Comparison of ENCODE assay signal across 18 cellular contexts in the genomic region with DNA sequence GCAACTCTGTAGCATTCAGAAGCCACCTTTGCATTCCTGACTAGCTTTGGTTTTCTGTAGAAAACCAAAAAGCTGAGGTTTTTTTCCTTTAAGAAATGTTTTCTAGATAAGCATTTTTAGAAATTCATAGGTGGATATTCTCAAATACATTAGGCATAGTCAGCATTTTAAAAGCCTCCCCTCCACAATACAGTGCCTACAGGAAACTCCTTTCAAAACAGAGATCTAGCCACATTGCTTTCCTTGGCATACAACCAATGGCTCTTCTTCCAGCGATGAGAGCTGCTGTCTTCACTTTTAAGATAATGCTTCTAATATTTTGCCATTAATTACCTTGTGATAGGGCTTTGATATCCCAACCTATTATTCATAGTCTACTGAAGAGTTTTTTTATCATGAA. TPM values are rescaled to one million over a fixed set of nuclear protein-coding genes. Genes with fewer than 3 reads are reported as not detected.
A peak's percentile ranks its signal among the peaks of the same experiment; 100 is the strongest.
DNase-seq lines count a peak whose midpoint lies in the region; ATAC-seq and TF ChIP-seq lines count a peak whose summit lies in the region.
"Had no signal": no experiment of that assay in that cellular context is flagged by ENCODE, and none has a peak within 500 bp of the region (broad histone marks: within the 10 kb centered on the region; RNA-seq: fewer than 3 reads in every experiment).

No MANE protein-coding gene starts in this region.

- peaks cover 27 to 97% (median 73%) of the 10 kb centered on the region in 4 donors for H3K36me3 ChIP-seq in esophagus muscularis mucosa
- peaks cover 41 to 92% (median 45%) of the 10 kb centered on the region in 3 experiments for H3K36me3 ChIP-seq in naive thymus-derived CD4-positive, alpha-beta T cell (ENCODE audit: control insufficient read depth in 2 of 3, insufficient read depth in 3 of 3, low read length in 3 of 3)
- H3K36me3 ChIP-seq in lower lobe of right lung = peaks cover 100% of the 10 kb centered on the region

- POLR2A ChIA-PET in naive thymus-derived CD4-positive, alpha-beta T cell (lab: Charles Lee) = interaction anchor here (1.0 to 2.7 kb wide), 4 partner anchors 12 to 65 kb away, joined by 3 to 13 read pairs (median 6); partner anchors contain the start of gene PSMD6

- H3K27me3 ChIP-seq in esophagus muscularis mucosa (no peaks in the 10 kb centered on the region), lower lobe of right lung (ENCODE audit: low read depth) (no peaks in the 10 kb centered on the region)
- H3K27me3 ChIP-seq in naive thymus-derived CD4-positive, alpha-beta T cell (ENCODE audit: control insufficient read depth in 2 of 2, insufficient read depth in 2 of 2, low read length in 2 of 2) = no peaks in the 10 kb centered on the region
- H3K27me3 ChIP-seq: spleen had no signal

- no peak overlapping the region for H3K4me3 ChIP-seq in esophagus muscularis mucosa
- no peak overlapping the region for H3K4me3 ChIP-seq in naive thymus-derived CD4-positive, alpha-beta T cell (ENCODE audit: low read length)
- H3K4me3 ChIP-seq in lower lobe of right lung = no peak overlapping the region
- H3K4me3 ChIP-seq: HAP-1, psoas muscle, spleen had no signal

- intact Hi-C loops in esophagus muscularis mucosa (cut with DNase I) (no loop called here), lower lobe of right lung (cut with DNase I) (no loop called here)
- intact Hi-C loops in naive thymus-derived CD4-positive, alpha-beta T cell (cut with micrococcal nuclease) = no loop called here

- H3K36me3 Mint-ChIP-seq in activated naive CD8-positive, alpha-beta T cell = peaks cover 13% of the 10 kb centered on the region
- H3K36me3 Mint-ChIP-seq in naive thymus-derived CD4-positive, alpha-beta T cell = peaks cover 16 to 39% (median 28%) of the 10 kb centered on the region in 5 donors

- CTCF ChIA-PET in naive thymus-derived CD4-positive, alpha-beta T cell (lab: Charles Lee) = interaction anchor here (0.7 to 3.6 kb wide), 8 partner anchors 10 to 1698 kb away, joined by 3 to 16 read pairs (median 4); partner anchors contain the start of gene PSMD6

- no peak for TF ChIP-seq CTCF in esophagus muscularis mucosa (IDR thresholded peaks at IDR 0.05)
- no peak for TF ChIP-seq CTCF in lower lobe of right lung (IDR thresholded peaks at IDR 0.05)

- TF ChIP-seq POLR2A in esophagus muscularis mucosa (IDR thresholded peaks at IDR 0.05; ENCODE audit: low read depth) = no peak

- H3K27me3 Mint-ChIP-seq in activated naive CD8-positive, alpha-beta T cell = no peaks in the 10 kb centered on the region
- H3K27me3 Mint-ChIP-seq in naive thymus-derived CD4-positive, alpha-beta T cell = no peaks in the 10 kb centered on the region
- H3K27me3 Mint-ChIP-seq: activated B cell treated with CpG ODN at 0.5 μM for 24 hours had no signal

- TF ChIP-seq EP300 in esophagus muscularis mucosa (IDR thresholded peaks at IDR 0.05) = no peak

- H3K4me3 Mint-ChIP-seq in activated naive CD8-positive, alpha-beta T cell = no peak overlapping the region
- H3K4me3 Mint-ChIP-seq in naive thymus-derived CD4-positive, alpha-beta T cell = no peak overlapping the region
- H3K4me3 Mint-ChIP-seq: activated B cell treated with CpG ODN at 0.5 μM for 24 hours had no signal

- H3K27ac ChIP-seq in esophagus muscularis mucosa (replicated peaks in 1 of 4) (peak overlapping the region in 3 of 4 donors; percentile 35 to 65 (median 48)), lower lobe of right lung (no peak overlapping the region)
- no peak overlapping the region for H3K27ac ChIP-seq in naive thymus-derived CD4-positive, alpha-beta T cell (ENCODE audit: low read depth, low read length)
- H3K27ac ChIP-seq: psoas muscle had no signal

- peak overlapping the region; percentile 16 for H3K27ac Mint-ChIP-seq in activated naive CD8-positive, alpha-beta T cell
- H3K27ac Mint-ChIP-seq in naive thymus-derived CD4-positive, alpha-beta T cell = peak overlapping the region in 6 of 9 donors; percentile 29 to 71 (median 58)

- H3K9me3 Mint-ChIP-seq in activated naive CD8-positive, alpha-beta T cell (ENCODE audit: low read depth) = no peaks in the 10 kb centered on the region
- no peaks in the 10 kb centered on the region for H3K9me3 Mint-ChIP-seq in naive thymus-derived CD4-positive, alpha-beta T cell
- H3K9me3 Mint-ChIP-seq: activated B cell treated with CpG ODN at 0.5 μM for 24 hours had no signal

- DNase-seq in EL = peak; percentile 27
- DNase-seq in esophagus muscularis mucosa (ENCODE audit: extremely low spot score) = no peak
- no peak for DNase-seq in naive thymus-derived CD4-positive, alpha-beta T cell
- DNase-seq in activated CD4-positive, CD25-positive, alpha-beta regulatory T cell treated with anti-CD3 and anti-CD28 coated beads, Interleukin-2, amount 50 U/mL, for 72 hours = no peak
- DNase-seq in lower lobe of right lung = no peak
- DNase-seq: activated B cell treated with CpG ODN at 0.5 μM for 24 hours; AML-193; amygdala; KG1; NCI-H526 treated with DMSO at 0.1 percent for 48 hours; psoas muscle; SHP77; spleen; stimulated activated CD8-positive, alpha-beta memory T cell treated with anti-CD3 and anti-CD28 coated beads, Interleukin-4, amount 100 ng/mL, for 48 hours had no signal

- H3K4me1 ChIP-seq in esophagus muscularis mucosa (peaks cover 12 to 31% (median 29%) of the 10 kb centered on the region in 4 donors), lower lobe of right lung (no peaks in the 10 kb centered on the region)
- H3K4me1 ChIP-seq in naive thymus-derived CD4-positive, alpha-beta T cell (ENCODE audit: control insufficient read depth in 2 of 2, insufficient read depth in 2 of 2, low read length in 2 of 2) = no peaks in the 10 kb centered on the region
- H3K4me1 ChIP-seq: HAP-1, psoas muscle had no signal

- ATAC-seq in naive thymus-derived CD4-positive, alpha-beta T cell = no peak
- ATAC-seq in GM21619 (IDR thresholded peaks at IDR 0.05; ENCODE audit: unreplicated experiment) = no peak
- ATAC-seq in HG03378 (IDR thresholded peaks at IDR 0.05; ENCODE audit: unreplicated experiment) = no peak
- no peak for ATAC-seq in lower lobe of right lung

- no peaks in the 10 kb centered on the region for H3K9me3 ChIP-seq in esophagus muscularis mucosa
- H3K9me3 ChIP-seq in naive thymus-derived CD4-positive, alpha-beta T cell (ENCODE audit: control insufficient read depth in 2 of 3, low read length in 3 of 3) = no peaks in the 10 kb centered on the region
- H3K9me3 ChIP-seq in lower lobe of right lung = no peaks in the 10 kb centered on the region
- H3K9me3 ChIP-seq: HAP-1, psoas muscle, spleen had no signal

- H3K4me1 Mint-ChIP-seq in activated naive CD8-positive, alpha-beta T cell (ENCODE audit: low read depth) = peaks cover 41% of the 10 kb centered on the region
- peaks cover 12 to 35% (median 19%) of the 10 kb centered on the region in 7 donors for H3K4me1 Mint-ChIP-seq in naive thymus-derived CD4-positive, alpha-beta T cell
- H3K4me1 Mint-ChIP-seq: activated B cell treated with CpG ODN at 0.5 μM for 24 hours had no signal

- WGBS in esophagus muscularis mucosa = 30% methylated on average over 1 of the region's 1 CpG

RNA-seq across cellular contexts. Expression of gene PSMD6, which starts 14.3 kb away (rescaled TPM):
- total RNA-seq in esophagus muscularis mucosa (10 to 100 TPM; 64.5 to 78.2 (median 70.7) TPM), lower lobe of right lung (51.1 TPM)
- total RNA-seq in naive thymus-derived CD4-positive, alpha-beta T cell = 100 to 1,000 TPM in 1 of 5 experiments, 10 to 100 TPM in 4; 63.4 to 103 (median 84.1) TPM
- 100 to 1,000 TPM; 119 to 134 TPM for polyA plus RNA-seq in naive thymus-derived CD4-positive, alpha-beta T cell

Comparison
In these comparisons a context has a peak if more than half of its experiments do, and no peak if none do; other contexts are left out.
1. H3K27ac ChIP-seq: peak in esophagus muscularis mucosa (3 of 4); none in naive thymus-derived CD4-positive, alpha-beta T cell (single experiment) and lower lobe of right lung (single experiment).